In genomic region chr12:108560752-108561719, GRCh38 we compare ENCODE assay signal across 1 cellular context.
TF ChIP-seq lines count a peak whose summit lies in the region.

Gene SART3 (minus strand): TSS chr12:108561173. CDS start chr12:108561154, 19 bp downstream.

TF ChIP-seq in K562, 482 proteins besides CTCF, POLR2A, EP300 and RAD21 (continued from another document):
- no peak for TF ChIP-seq ZNF121 (CRISPR knock-in tag; conservative IDR thresholded peaks at IDR 0.05)
- no peak for TF ChIP-seq SFPQ (IDR thresholded peaks at IDR 0.05; ENCODE audit: low read depth, low read length)
- 0 out of 2 replicates have a peak, but pooled peaks have one; percentile 59 for TF ChIP-seq CUX1 (CRISPR knock-in tag; IDR thresholded peaks at IDR 0.05)
- no peak for TF ChIP-seq HMGN3 (IDR thresholded peaks at IDR 0.05; ENCODE audit: borderline replicate concordance, extremely low read depth, insufficient read length, low read depth, low read length)
- no peak for TF ChIP-seq KAT8 (IDR thresholded peaks at IDR 0.05; ENCODE audit: low read depth)
- TF ChIP-seq POLR2G (IDR thresholded peaks at IDR 0.05; ENCODE audit: low read depth, low read length), result peak; percentile 92
- TF ChIP-seq TEAD2 (tag; IDR thresholded peaks at IDR 0.05), result 0 out of 2 replicates have a peak, but pooled peaks have one; percentile 46
- no peak for TF ChIP-seq BRF2 (IDR thresholded peaks at IDR 0.05; ENCODE audit: borderline replicate concordance, insufficient read depth, insufficient read length)
- no peak for TF ChIP-seq TRIM25 (IDR thresholded peaks at IDR 0.05; ENCODE audit: borderline replicate concordance)
- TF ChIP-seq STAT5B (CRISPR knock-in tag; IDR thresholded peaks at IDR 0.05), result no peak
- no peak for TF ChIP-seq CBX2 (IDR thresholded peaks at IDR 0.05; ENCODE audit: insufficient read depth, low read length, poor library complexity, severe bottlenecking)
- no peak for TF ChIP-seq HOMEZ (CRISPR knock-in tag; IDR thresholded peaks at IDR 0.05)
- no peak for TF ChIP-seq ZFP30 (CRISPR knock-in tag; IDR thresholded peaks at IDR 0.05; ENCODE audit: borderline replicate concordance)
- no peak for TF ChIP-seq E2F5 (CRISPR knock-in tag; IDR thresholded peaks at IDR 0.05)
- TF ChIP-seq MAX (CRISPR knock-in tag; IDR thresholded peaks at IDR 0.05), result no peak; the same call in 1 of the 2 replicates
- no peak for TF ChIP-seq CTCFL (IDR thresholded peaks at IDR 0.05; ENCODE audit: borderline replicate concordance, insufficient read depth, low read depth, low read length, poor library complexity, severe bottlenecking)
- no peak for TF ChIP-seq NFE2L1 (tag; IDR thresholded peaks at IDR 0.05; ENCODE audit: borderline replicate concordance, low read depth)
- TF ChIP-seq TEAD1 (CRISPR knock-in tag; IDR thresholded peaks at IDR 0.05), result peak; percentile 68 to 72; a peak in 3 of 4 replicates
- TF ChIP-seq PCBP2 (IDR thresholded peaks at IDR 0.05; ENCODE audit: low read depth, low read length, poor library complexity, severe bottlenecking), result no peak
- peak; percentile 61 for TF ChIP-seq BRD9 (IDR thresholded peaks at IDR 0.05; ENCODE audit: low read depth, partially characterized antibody)
- no peak for TF ChIP-seq ZNF695 (CRISPR knock-in tag; IDR thresholded peaks at IDR 0.05)
- peak; percentile 73 to 84 for TF ChIP-seq MNT (conservative IDR thresholded peaks at IDR 0.05)
- no peak for TF ChIP-seq GATA2 (CRISPR knock-in tag; IDR thresholded peaks at IDR 0.05)
- TF ChIP-seq GATAD2A (IDR thresholded peaks at IDR 0.05), result peak; percentile 42; the same call in 1 of the 2 replicates
- no peak for TF ChIP-seq MCM5 (IDR thresholded peaks at IDR 0.05; ENCODE audit: low read depth)
- TF ChIP-seq XRCC3 (IDR thresholded peaks at IDR 0.05), result no peak
- TF ChIP-seq SPI1 (IDR thresholded peaks at IDR 0.05; ENCODE audit: borderline replicate concordance, low read depth, low read length), result peak; percentile 92
- no peak for TF ChIP-seq HIVEP1 (CRISPR knock-in tag; IDR thresholded peaks at IDR 0.05)
- no peak for TF ChIP-seq ZNF75A (CRISPR knock-in tag; IDR thresholded peaks at IDR 0.05)
- no peak for TF ChIP-seq PHB2 (IDR thresholded peaks at IDR 0.05; ENCODE audit: low read depth)
- 0 out of 2 replicates have a peak, but pooled peaks have one; percentile 73 for TF ChIP-seq ZNF766 (CRISPR knock-in tag; conservative IDR thresholded peaks at IDR 0.05)
